ENCODE assay signal across 8 cellular contexts in genomic region chr19:35216833-35217707, GRCh38. TPM values are rescaled to one million over a fixed set of nuclear protein-coding genes. Genes with fewer than 3 reads are reported as not detected.
DNase-seq lines count a peak whose midpoint lies in the region; ATAC-seq and TF ChIP-seq lines count a peak whose summit lies in the region.

No MANE protein-coding gene starts in this region.

- no peaks in the 10 kb centered on the region for H3K9me2 ChIP-seq in GM23248 (ENCODE audit: insufficient read depth)

- 67 to 73% methylated on average over 3 of the region's 3 CpGs for WGBS in GM23248 (ENCODE audit: low coverage in 1 of 2, low lambda C conversion rate in 2 of 2, missing lambda C conversion rate in 2 of 2), 2 experiments

- no peak overlapping the region for H2AFZ ChIP-seq in GM23248

- in situ Hi-C loops in GM23248 (cut with MboI), result no loop called here

- H3K4me1 ChIP-seq in BLaER1 (peaks cover 61% of the 10 kb centered on the region), foreskin keratinocyte (peaks cover 7% of the 10 kb centered on the region), GM23248 (ENCODE audit: insufficient read depth) (no peaks in the 10 kb centered on the region)

- TF ChIP-seq CTCF in GM12875 (IDR thresholded peaks at IDR 0.05; ENCODE audit: borderline replicate concordance, insufficient read depth, low read depth, low read length) (peak; percentile 28; the same call in 1 of the 2 replicates), WTC11 (IDR thresholded peaks at IDR 0.05) (no peak), foreskin keratinocyte (conservative IDR thresholded peaks at IDR 0.05) (peak; percentile 28)

- H4K20me1 ChIP-seq in BLaER1, result no peaks in the 10 kb centered on the region
- H4K20me1 ChIP-seq in GM23248 (ENCODE audit: insufficient read depth), result no peaks in the 10 kb centered on the region

- no peak overlapping the region for H3K27ac Mint-ChIP-seq in WTC11

- POLR2A ChIA-PET in WTC11 (lab: Charles Lee), result no interaction called here

- 0 out of 2 replicates have a peak overlapping the region, but pooled peaks have one; percentile 12 for H3K4me2 ChIP-seq in BLaER1
- no peak overlapping the region for H3K4me2 ChIP-seq in GM23248 (ENCODE audit: unreplicated experiment)

- H3K9ac ChIP-seq in BLaER1 (no peak overlapping the region), GM23248 (no peak overlapping the region)

- peak overlapping the region; percentile 19; the same call in 1 of the 2 replicates for H3K27ac ChIP-seq in BLaER1
- H3K27ac ChIP-seq in foreskin keratinocyte, result no peak overlapping the region
- H3K27ac ChIP-seq in GM23248, result no peak overlapping the region

- H3K4me3 Mint-ChIP-seq in WTC11, result no peak overlapping the region

- no peaks in the 10 kb centered on the region for H3K36me3 ChIP-seq in BLaER1
- no peaks in the 10 kb centered on the region for H3K36me3 ChIP-seq in GM23248 (ENCODE audit: low read depth)

- no peaks in the 10 kb centered on the region for H3K79me2 ChIP-seq in GM23248 (ENCODE audit: insufficient read depth)

- H3K9me3 Mint-ChIP-seq in WTC11, result peaks cover 35% of the 10 kb centered on the region

- no peaks in the 10 kb centered on the region for H3K27me3 ChIP-seq in BLaER1
- H3K27me3 ChIP-seq in foreskin keratinocyte, result peaks cover 8% of the 10 kb centered on the region
- no peaks in the 10 kb centered on the region for H3K27me3 ChIP-seq in GM23248 (replicated peaks; ENCODE audit: insufficient read depth)

- H3K4me3 ChIP-seq in BLaER1, result no peak overlapping the region
- H3K4me3 ChIP-seq in GM12875 (ENCODE audit: low read depth, low read length), result no peak overlapping the region
- H3K4me3 ChIP-seq in GM23248, result no peak overlapping the region

- ATAC-seq in WTC11 (peak; percentile 60), foreskin keratinocyte (no peak), GM18520 (IDR thresholded peaks at IDR 0.05; ENCODE audit: unreplicated experiment) (no peak), GM21526 (IDR thresholded peaks at IDR 0.05; ENCODE audit: low FRiP score, unreplicated experiment) (no peak)

- no peaks in the 10 kb centered on the region for H3F3A ChIP-seq in GM23248 (ENCODE audit: insufficient read depth)

- DNase-seq in WTC11 (ENCODE audit: low spot score) (peak; percentile 59), foreskin keratinocyte (no peak), ureter (ENCODE audit: low spot score) (no peak), GM23248 (no peak)

- peaks cover 17% of the 10 kb centered on the region for H3K4me1 Mint-ChIP-seq in WTC11

- H3K36me3 Mint-ChIP-seq in WTC11, result peaks cover 12% of the 10 kb centered on the region

- CTCF ChIA-PET in WTC11 (lab: Charles Lee), result interaction anchor here (0.5 to 2.4 kb wide), 9 partner anchors 16 to 197 kb away, joined by 3 to 13 read pairs (median 3); partner anchors contain the start of gene FXYD7

- H3K9me3 ChIP-seq in BLaER1 (peaks cover 13% of the 10 kb centered on the region), GM23248 (ENCODE audit: low read depth) (no peaks in the 10 kb centered on the region)

- H3K27me3 Mint-ChIP-seq in WTC11 (ENCODE audit: low read depth), result peaks cover 5% of the 10 kb centered on the region; the same call in 1 of the 2 replicates

TF ChIP-seq in WTC11, 78 proteins besides CTCF, POLR2A, EP300 and RAD21:
- peak; percentile 75 for TF ChIP-seq USF2 (CRISPR knock-in tag; IDR thresholded peaks at IDR 0.05)
- peak; percentile 67 for TF ChIP-seq USF1 (CRISPR knock-in tag; IDR thresholded peaks at IDR 0.05)
- TF ChIP-seq SMAD3 (CRISPR knock-in tag; IDR thresholded peaks at IDR 0.05; ENCODE audit: borderline replicate concordance), result no peak
TF ChIP-seq in WTC11: peak in this region for 2.

RNA-seq across cellular contexts. Expression of gene FAM187B, which starts 11.5 kb away (rescaled TPM):
- 0.16 to 0.20 TPM in 2 of 3 replicates, not detected in the other for total RNA-seq in WTC11 (2021)
- not detected in 2 replicates for total RNA-seq in foreskin keratinocyte
- not detected in 2 replicates for polyA plus RNA-seq in foreskin keratinocyte
- total RNA-seq in ureter, result not detected
- total RNA-seq in GM23248 (2014; rRNA removed; shearing (Covaris generic)), result not detected in 2 replicates
- not detected in 2 replicates for polyA plus RNA-seq in GM23248 (2016; fragmentation: Nextera tagmentation; extraction: Ambion mirVana)

RNA-seq across cellular contexts. Expression of gene LSR, which starts 31.7 kb away (rescaled TPM):
- total RNA-seq in WTC11 (2021) (126 to 132 TPM (median 130 TPM) in 3 replicates), foreskin keratinocyte (91.3 and 98.0 TPM in 2 replicates), ureter (55.2 TPM)
- polyA plus RNA-seq in foreskin keratinocyte (113 and 125 TPM in 2 replicates), GM23248 (2016; fragmentation: Nextera tagmentation; extraction: Ambion mirVana) (2.7 and 3.1 TPM in 2 replicates)
- total RNA-seq in GM23248 (2014; rRNA removed; shearing (Covaris generic)), result not detected in 2 replicates

RNA-seq across cellular contexts. Expression of gene USF2, which starts 51.7 kb away (rescaled TPM):
- total RNA-seq in WTC11 (2021) (109 to 127 TPM (median 120 TPM) in 3 replicates), foreskin keratinocyte (54.5 and 59.6 TPM in 2 replicates), ureter (113 TPM)
- polyA plus RNA-seq in foreskin keratinocyte (81.3 and 89.9 TPM in 2 replicates), GM23248 (2016; fragmentation: Nextera tagmentation; extraction: Ambion mirVana) (10.4 and 10.9 TPM in 2 replicates)
- 55.8 and 64.6 TPM in 2 replicates for total RNA-seq in GM23248 (2014; rRNA removed; shearing (Covaris generic))

Comparison
In these comparisons a context has a peak if more than half of its experiments do, and no peak if none do; other contexts are left out.
1. RNA of gene LSR, which starts 31.7 kb away (total RNA-seq): 126 to 132 TPM in WTC11, 91.3 to 98.0 TPM in foreskin keratinocyte and 55.2 TPM in ureter (single experiment); not detected in GM23248; every median in the first group is over 10 times any median in the second.